9 cellular contexts compared by ENCODE assay signal in genomic region chr11:12223771-12224536, GRCh38.
A peak's percentile ranks its signal among the peaks of the same experiment; 100 is the strongest.
DNase-seq lines count a peak whose midpoint lies in the region; ATAC-seq and TF ChIP-seq lines count a peak whose summit lies in the region.
"Had no signal": no experiment of that assay in that cellular context is flagged by ENCODE, and none has a peak within 500 bp of the region (broad histone marks: within the 10 kb centered on the region; RNA-seq: fewer than 3 reads in every experiment).

No MANE protein-coding gene starts in this region.

- BruUV-seq in Caco-2 (replicated peaks; lab: Mats Ljungman, UMichigan) = no TSS peak

- no peak overlapping the region for H3K14ac ChIP-seq in mesenchymal stem cell (ENCODE audit: low read length in 2 of 2)

- no peak overlapping the region for H2BK120ac ChIP-seq in mesenchymal stem cell (ENCODE audit: low read depth, low read length)

- H3K4me2 ChIP-seq in mesenchymal stem cell (ENCODE audit: low read length, poor library complexity, severe bottlenecking) = no peak overlapping the region

- no peak overlapping the region for H3K9ac ChIP-seq in mesenchymal stem cell (ENCODE audit: low read length)

- H3K27ac Mint-ChIP-seq in Caco-2 (ENCODE audit: unreplicated experiment) = peak overlapping the region; percentile 81
- no peak overlapping the region for H3K27ac Mint-ChIP-seq in progenitor cell of endocrine pancreas

- TF ChIP-seq CTCF in Caco-2 (IDR thresholded peaks at IDR 0.05; ENCODE audit: insufficient read depth in 1 of 2, low read depth in 1 of 2, low read length in 1 of 2, severe bottlenecking in 1 of 2, unreplicated experiment in 1 of 2) (no peak), progenitor cell of endocrine pancreas (IDR thresholded peaks at IDR 0.05; ENCODE audit: unreplicated experiment) (no peak)

- H3K27me3 Mint-ChIP-seq in Caco-2 (ENCODE audit: insufficient read depth, unreplicated experiment) (no peaks in the 10 kb centered on the region), progenitor cell of endocrine pancreas (no peaks in the 10 kb centered on the region)

- no peaks in the 10 kb centered on the region for H3K9me3 ChIP-seq in Caco-2
- no peaks in the 10 kb centered on the region for H3K9me3 ChIP-seq in mesenchymal stem cell (ENCODE audit: control insufficient read depth, low read length)

- no peak overlapping the region for H4K91ac ChIP-seq in mesenchymal stem cell (ENCODE audit: low read length)

- H3K23ac ChIP-seq in mesenchymal stem cell (ENCODE audit: low read length in 2 of 2) = no peak overlapping the region

- H3K27ac ChIP-seq in mesenchymal stem cell (ENCODE audit: low read length, poor library complexity, severe bottlenecking) = peak overlapping the region; percentile 24
- H3K27ac ChIP-seq: SK-N-MC had no signal

- no peak overlapping the region for H3K4me3 ChIP-seq in Caco-2 (ENCODE audit: low read depth, low read length)
- H3K4me3 ChIP-seq in mesenchymal stem cell (ENCODE audit: insufficient read depth in 1 of 2, low read depth in 1 of 2, low read length in 2 of 2) = no peak overlapping the region
- H3K4me3 ChIP-seq: SK-N-MC had no signal

- H2AK5ac ChIP-seq in mesenchymal stem cell (ENCODE audit: low read length, severe bottlenecking) = peak overlapping the region; percentile 57

- no peak overlapping the region for H2BK5ac ChIP-seq in mesenchymal stem cell (ENCODE audit: low read depth, low read length, poor library complexity, severe bottlenecking)

- no peak overlapping the region for H3K4ac ChIP-seq in mesenchymal stem cell (ENCODE audit: low read depth in 1 of 2, low read length in 2 of 2)

- DNase-seq in Caco-2 (peak; percentile 79 to 84), UCSD-AML1 (lab: John Stamatoyannopoulos, UW; ENCODE audit: unreplicated experiment) (peak; percentile 30), mesenchymal stem cell (no peak), Ammon's horn (ENCODE audit: low spot score) (no peak), progenitor cell of endocrine pancreas (ENCODE audit: low spot score, unreplicated experiment) (no peak)

- intact Hi-C loops in Caco-2 (cut with micrococcal nuclease; ENCODE audit: unreplicated experiment) = loop anchor here (1.0 kb wide), 1 partner anchor 9 kb away; no protein-coding TSS in a partner anchor

- peaks cover 56% of the 10 kb centered on the region for H3K4me1 ChIP-seq in Caco-2
- H3K4me1 ChIP-seq in mesenchymal stem cell (ENCODE audit: control insufficient read depth, insufficient read depth, low read depth, low read length) = peaks cover 25% of the 10 kb centered on the region

- H3K4me1 Mint-ChIP-seq in Caco-2 (ENCODE audit: low read depth, unreplicated experiment) (peaks cover 48% of the 10 kb centered on the region), progenitor cell of endocrine pancreas (ENCODE audit: low read depth) (peaks cover 26% of the 10 kb centered on the region)

- H3K79me1 ChIP-seq in mesenchymal stem cell (replicated peaks; ENCODE audit: low read length, poor library complexity, severe bottlenecking) = peaks cover 10% of the 10 kb centered on the region

- peaks cover 100% of the 10 kb centered on the region for H3K36me3 Mint-ChIP-seq in Caco-2 (ENCODE audit: insufficient read depth, unreplicated experiment)
- no peaks in the 10 kb centered on the region for H3K36me3 Mint-ChIP-seq in progenitor cell of endocrine pancreas (ENCODE audit: insufficient read depth)

- CTCF ChIA-PET in Caco-2 (lab: Charles Lee) = interaction anchor here (0.9 to 1.7 kb wide), 11 partner anchors 9 to 180 kb away, joined by 3 to 13 read pairs (median 4); no protein-coding TSS in a partner anchor

- H2BK12ac ChIP-seq in mesenchymal stem cell (ENCODE audit: low read length in 2 of 2) = no peak overlapping the region

- H3K36me3 ChIP-seq in Caco-2 (ENCODE audit: control insufficient read depth, insufficient read depth, low read length) (peaks cover 8% of the 10 kb centered on the region), mesenchymal stem cell (ENCODE audit: control insufficient read depth in 1 of 2, insufficient read depth in 2 of 2, low read depth in 1 of 2, low read length in 2 of 2) (peaks cover 64 to 65% of the 10 kb centered on the region in 2 experiments)

- H3K4me3 Mint-ChIP-seq in Caco-2 (ENCODE audit: unreplicated experiment) = peak overlapping the region; percentile 6
- H3K4me3 Mint-ChIP-seq in progenitor cell of endocrine pancreas (ENCODE audit: low read depth) = no peak overlapping the region

- H3K9me3 Mint-ChIP-seq in Caco-2 (ENCODE audit: unreplicated experiment) (no peaks in the 10 kb centered on the region), progenitor cell of endocrine pancreas (ENCODE audit: low read depth) (no peaks in the 10 kb centered on the region)

- H3K18ac ChIP-seq in mesenchymal stem cell (ENCODE audit: low read depth in 1 of 2, low read length in 2 of 2) = no peak overlapping the region

- WGBS in mesenchymal stem cell = 85% methylated on average over 7 of the region's 7 CpGs

- no peak overlapping the region for H2AFZ ChIP-seq in mesenchymal stem cell (ENCODE audit: low read depth, low read length)

- POLR2A ChIA-PET in Caco-2 (lab: Charles Lee) = interaction anchor here (1.2 to 1.7 kb wide), 2 partner anchors 23 to 24 kb away, joined by 8 to 11 read pairs; no protein-coding TSS in a partner anchor

- ATAC-seq in HG02981 (IDR thresholded peaks at IDR 0.05; ENCODE audit: unreplicated experiment) = peak; percentile 5
- no peak for ATAC-seq in HG03457 (IDR thresholded peaks at IDR 0.05; ENCODE audit: unreplicated experiment)
- ATAC-seq in GM21381 (IDR thresholded peaks at IDR 0.05; ENCODE audit: unreplicated experiment) = no peak

- no peak overlapping the region for H2BK15ac ChIP-seq in mesenchymal stem cell (ENCODE audit: low read depth, poor library complexity, severe bottlenecking)

- no peaks in the 10 kb centered on the region for H3K27me3 ChIP-seq in Caco-2 (replicated peaks; ENCODE audit: control insufficient read depth, insufficient read depth, low read length)
- H3K27me3 ChIP-seq in mesenchymal stem cell (ENCODE audit: control insufficient read depth in 1 of 2, insufficient read depth in 1 of 2, low read length in 2 of 2) = no peaks in the 10 kb centered on the region

- H4K8ac ChIP-seq in mesenchymal stem cell (ENCODE audit: low read length) = no peak overlapping the region

Comparison
In these comparisons a context has a peak if more than half of its experiments do, and no peak if none do; other contexts are left out.
1. DNase-seq: peak in Caco-2 (2 of 2) and UCSD-AML1 (single experiment); none in mesenchymal stem cell (single experiment), Ammon's horn (single experiment) and progenitor cell of endocrine pancreas (single experiment).